In genomic region chr1:94698759-94699502, GRCh38 we compare ENCODE assay signal across 1 cellular context.
A peak's percentile ranks its signal among the peaks of the same experiment; 100 is the strongest.
TF ChIP-seq lines count a peak whose summit lies in the region.

No MANE protein-coding gene starts in this region.

TF ChIP-seq in HepG2, 621 proteins besides CTCF, POLR2A, EP300 and RAD21 (continued from another document and continues in another):
- TF ChIP-seq ZBTB46 (CRISPR knock-in tag; IDR thresholded peaks at IDR 0.05; ENCODE audit: borderline replicate concordance) (no peak), SATB2 (CRISPR knock-in tag; IDR thresholded peaks at IDR 0.05) (no peak), ZNF776 (CRISPR knock-in tag; IDR thresholded peaks at IDR 0.05) (no peak), REPIN1 (CRISPR knock-in tag; IDR thresholded peaks at IDR 0.05; ENCODE audit: borderline replicate concordance, low read depth) (peak; percentile 77; the same call in 1 of the 2 replicates), FOXA3 (CRISPR knock-in tag; IDR thresholded peaks at IDR 0.05) (peak; percentile 86), ZNF781 (CRISPR knock-in tag; IDR thresholded peaks at IDR 0.05; ENCODE audit: borderline replicate concordance, not compliant biosample characterization) (no peak), BATF2 (CRISPR knock-in tag; IDR thresholded peaks at IDR 0.05) (no peak), BRF2 (CRISPR knock-in tag; IDR thresholded peaks at IDR 0.05) (no peak), NPAS2 (CRISPR knock-in tag; IDR thresholded peaks at IDR 0.05; ENCODE audit: borderline replicate concordance) (no peak), REL (CRISPR knock-in tag; conservative IDR thresholded peaks at IDR 0.05) (no peak), ZMAT3 (CRISPR knock-in tag; conservative IDR thresholded peaks at IDR 0.05) (no peak), ZNF784 (CRISPR knock-in tag; IDR thresholded peaks at IDR 0.05; ENCODE audit: borderline replicate concordance) (no peak), ZNF816 (CRISPR knock-in tag; IDR thresholded peaks at IDR 0.05; ENCODE audit: borderline replicate concordance) (no peak), ZNF850 (CRISPR knock-in tag; conservative IDR thresholded peaks at IDR 0.05) (no peak), HIVEP1 (CRISPR knock-in tag; IDR thresholded peaks at IDR 0.05) (no peak), RXRA (CRISPR knock-in tag; IDR thresholded peaks at IDR 0.05) (no peak), ZNF414 (CRISPR knock-in tag; IDR thresholded peaks at IDR 0.05) (no peak), CREM (IDR thresholded peaks at IDR 0.05) (peak; percentile 66; the same call in 1 of the 2 replicates), CREM (CRISPR knock-in tag; IDR thresholded peaks at IDR 0.05) (no peak), AFF4 (CRISPR knock-in tag; IDR thresholded peaks at IDR 0.05) (no peak), NFKBIZ (CRISPR knock-in tag; IDR thresholded peaks at IDR 0.05) (no peak), ZSCAN29 (CRISPR knock-in tag; conservative IDR thresholded peaks at IDR 0.05) (no peak), PRDM4 (CRISPR knock-in tag; IDR thresholded peaks at IDR 0.05; ENCODE audit: borderline replicate concordance) (no peak), ESRRA (CRISPR knock-in tag; IDR thresholded peaks at IDR 0.05; ENCODE audit: low read depth) (no peak), MNT (IDR thresholded peaks at IDR 0.05) (no peak), ZNF17 (CRISPR knock-in tag; IDR thresholded peaks at IDR 0.05) (no peak), MATR3 (CRISPR knock-in tag; IDR thresholded peaks at IDR 0.05) (no peak), POLR2AphosphoS2 (IDR thresholded peaks at IDR 0.05; ENCODE audit: low read depth, low read length) (no peak), ZNF589 (CRISPR knock-in tag; conservative IDR thresholded peaks at IDR 0.05) (no peak), ZNF180 (CRISPR knock-in tag; IDR thresholded peaks at IDR 0.05; ENCODE audit: borderline replicate concordance, low read depth) (no peak), CREBL2 (CRISPR knock-in tag; IDR thresholded peaks at IDR 0.05; ENCODE audit: borderline replicate concordance) (no peak), BCLAF1 (IDR thresholded peaks at IDR 0.05) (no peak), RCOR2 (CRISPR knock-in tag; IDR thresholded peaks at IDR 0.05) (peak; percentile 81), KDM5A (IDR thresholded peaks at IDR 0.05; ENCODE audit: borderline replicate concordance, low read length) (no peak), ARNT2 (CRISPR knock-in tag; IDR thresholded peaks at IDR 0.05; ENCODE audit: low read depth) (no peak), ZNF83 (CRISPR knock-in tag; IDR thresholded peaks at IDR 0.05; ENCODE audit: borderline replicate concordance) (no peak), HOXA3 (CRISPR knock-in tag; IDR thresholded peaks at IDR 0.05) (peak; percentile 44; the same call in 1 of the 2 replicates), FOXP1 (IDR thresholded peaks at IDR 0.05) (no peak), FOXP1 (CRISPR knock-in tag; IDR thresholded peaks at IDR 0.05) (peak; percentile 81), HMG20B (CRISPR knock-in tag; conservative IDR thresholded peaks at IDR 0.05) (no peak), U2AF1 (optimal IDR thresholded peaks at IDR 0.05; ENCODE audit: low read depth, low read length) (no peak), TBP (CRISPR knock-in tag; IDR thresholded peaks at IDR 0.05) (no peak), GLI4 (CRISPR knock-in tag; IDR thresholded peaks at IDR 0.05; ENCODE audit: borderline replicate concordance) (no peak), MBNL3 (CRISPR knock-in tag; conservative IDR thresholded peaks at IDR 0.05) (no peak), ISL2 (CRISPR knock-in tag; IDR thresholded peaks at IDR 0.05) (peak; percentile 89), SRSF4 (IDR thresholded peaks at IDR 0.05; ENCODE audit: low read depth, low read length, poor library complexity, severe bottlenecking) (no peak), PAWR (CRISPR knock-in tag; IDR thresholded peaks at IDR 0.05; ENCODE audit: borderline replicate concordance) (no peak), DNMT3B (CRISPR knock-in tag; conservative IDR thresholded peaks at IDR 0.05) (no peak), ZBTB7A (CRISPR knock-in tag; IDR thresholded peaks at IDR 0.05) (no peak), MLX (CRISPR knock-in tag; IDR thresholded peaks at IDR 0.05) (no peak), TFE3 (CRISPR knock-in tag; IDR thresholded peaks at IDR 0.05) (peak; percentile 29; the same call in 1 of the 2 replicates)
